1 cellular context compared by ENCODE assay signal in the genomic region with DNA sequence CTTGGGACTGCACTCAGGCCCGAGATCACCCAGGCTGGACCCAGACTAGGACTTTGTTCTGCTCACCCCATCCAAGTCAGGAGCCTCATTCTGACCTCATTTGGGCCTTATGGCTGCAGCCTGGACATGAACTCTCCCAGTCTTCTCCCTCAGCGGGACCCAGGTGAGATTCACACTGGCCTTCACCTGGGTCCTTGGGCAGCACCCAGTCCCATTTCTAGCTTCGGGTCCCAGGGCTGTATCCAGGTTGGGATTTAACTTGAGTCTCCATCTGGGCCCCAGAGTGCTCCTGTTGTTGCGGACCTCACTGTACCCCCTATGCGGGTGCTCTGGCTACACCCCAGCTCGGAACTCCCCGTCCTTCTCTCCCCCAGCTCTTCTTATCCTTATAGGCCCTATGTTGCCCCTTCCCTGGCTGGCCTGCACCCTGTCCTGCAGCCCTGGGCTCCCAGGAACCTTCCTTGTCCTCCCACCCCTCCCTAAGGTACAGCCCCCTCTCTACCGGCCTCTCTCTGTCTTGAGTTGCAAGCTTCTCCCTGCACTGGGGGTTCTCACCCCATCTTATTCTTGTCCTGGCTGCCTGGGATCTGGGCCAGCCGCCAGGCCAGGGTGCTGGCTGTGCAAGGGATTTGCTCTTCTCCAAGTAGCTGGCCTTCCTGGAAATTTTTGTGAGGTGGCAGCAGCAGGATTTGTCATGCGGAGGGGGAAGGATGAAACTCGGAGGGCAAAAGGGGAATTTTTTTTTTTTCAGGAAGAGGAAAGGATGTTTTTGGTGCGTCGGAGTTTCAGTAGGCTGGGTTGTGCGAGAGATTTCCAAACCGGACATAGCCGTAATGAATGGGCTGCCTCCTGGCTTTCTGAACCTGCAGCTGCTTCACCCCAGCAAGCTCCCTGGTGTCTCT.
TF ChIP-seq lines count a peak whose summit lies in the region.

No MANE protein-coding gene starts in this region.

TF ChIP-seq in HEK293, 187 proteins besides CTCF, POLR2A, EP300 and RAD21 (continued from another document):
- TF ChIP-seq, protein P1, sequence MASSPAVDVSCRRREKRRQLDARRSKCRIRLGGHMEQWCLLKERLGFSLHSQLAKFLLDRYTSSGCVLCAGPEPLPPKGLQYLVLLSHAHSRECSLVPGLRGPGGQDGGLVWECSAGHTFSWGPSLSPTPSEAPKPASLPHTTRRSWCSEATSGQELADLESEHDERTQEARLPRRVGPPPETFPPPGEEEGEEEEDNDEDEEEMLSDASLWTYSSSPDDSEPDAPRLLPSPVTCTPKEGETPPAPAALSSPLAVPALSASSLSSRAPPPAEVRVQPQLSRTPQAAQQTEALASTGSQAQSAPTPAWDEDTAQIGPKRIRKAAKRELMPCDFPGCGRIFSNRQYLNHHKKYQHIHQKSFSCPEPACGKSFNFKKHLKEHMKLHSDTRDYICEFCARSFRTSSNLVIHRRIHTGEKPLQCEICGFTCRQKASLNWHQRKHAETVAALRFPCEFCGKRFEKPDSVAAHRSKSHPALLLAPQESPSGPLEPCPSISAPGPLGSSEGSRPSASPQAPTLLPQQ (tag by site-specific recombination; IDR thresholded peaks at IDR 0.05): no peak
- no peak for TF ChIP-seq ZNF555 (tag by site-specific recombination; conservative IDR thresholded peaks at IDR 0.05)
TF ChIP-seq in HEK293: peak in this region for 11.
